Comparison of ENCODE assay signal across 13 cellular contexts in the genomic region with DNA sequence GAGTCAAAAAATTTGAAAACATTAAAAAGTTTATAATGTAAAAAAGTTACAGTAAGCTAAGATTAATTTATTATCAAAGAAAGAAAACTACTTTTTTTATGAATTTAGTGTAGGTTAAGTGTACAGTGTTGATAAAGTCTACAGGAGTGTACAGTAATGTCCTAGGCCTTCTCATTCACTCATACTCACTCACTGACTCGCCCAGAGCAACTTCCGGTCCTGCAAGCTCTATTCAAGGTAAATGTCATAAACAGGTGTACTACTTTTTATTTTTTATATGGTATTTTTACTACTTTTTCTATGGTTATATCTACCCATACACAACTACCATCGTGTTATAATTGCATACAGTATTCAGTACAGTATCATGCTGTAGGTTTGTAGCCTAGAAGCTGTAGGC. TPM values are rescaled to one million over a fixed set of nuclear protein-coding genes. Genes with fewer than 3 reads are reported as not detected.
DNase-seq lines count a peak whose midpoint lies in the region; ATAC-seq, FAIRE-seq and TF ChIP-seq lines count a peak whose summit lies in the region.
"Had no signal": no experiment of that assay in that cellular context is flagged by ENCODE, and none has a peak within 500 bp of the region (broad histone marks: within the 10 kb centered on the region; RNA-seq: fewer than 3 reads in every experiment).

No MANE protein-coding gene starts in this region.

- no peak overlapping the region for H3K4me3 Mint-ChIP-seq in MCF 10A (ENCODE audit: unreplicated experiment)
- no peak overlapping the region for H3K4me3 Mint-ChIP-seq in activated CD8-positive, alpha-beta memory T cell treated with anti-CD3 and anti-CD28 coated beads, Interleukin-2, amount 10 ng/mL, durations not matched to agents 7 days and 5 days
- H3K4me3 Mint-ChIP-seq: CD14-positive monocyte; CD4-positive, alpha-beta memory T cell; H9 had no signal

- H3K27ac ChIP-seq in mammary epithelial cell (ENCODE audit: insufficient read depth, low read depth, low read length): no peak overlapping the region
- H3K27ac ChIP-seq: BLaER1 had no signal

- ATAC-seq in mucosa of descending colon (peak; percentile 72), HG03520 (IDR thresholded peaks at IDR 0.05; ENCODE audit: unreplicated experiment) (no peak)
- ATAC-seq in activated CD8-positive, alpha-beta memory T cell treated with anti-CD3 and anti-CD28 coated beads, Interleukin-2, amount 10 ng/mL, durations not matched to agents 7 days and 5 days: no peak

- in situ Hi-C loops in mammary epithelial cell (cut with MboI; ENCODE audit: low sequenced_read_pairs in 2 of 2): no loop called here

- H3K4me3 ChIP-seq in mammary epithelial cell (replicated peaks in 1 of 3; ENCODE audit: insufficient read depth in 1 of 3, low read depth in 2 of 3, low read length in 3 of 3) (no peak overlapping the region), bronchial epithelial cell (ENCODE audit: low read depth, low read length) (no peak overlapping the region), mucosa of descending colon (no peak overlapping the region)
- H3K4me3 ChIP-seq: BLaER1 had no signal

- no peak overlapping the region for H3K27ac Mint-ChIP-seq in MCF 10A (ENCODE audit: low read depth, unreplicated experiment)
- no peak overlapping the region for H3K27ac Mint-ChIP-seq in activated CD8-positive, alpha-beta memory T cell treated with anti-CD3 and anti-CD28 coated beads, Interleukin-2, amount 10 ng/mL, durations not matched to agents 7 days and 5 days
- H3K27ac Mint-ChIP-seq: CD14-positive monocyte; CD4-positive, alpha-beta memory T cell; H9 had no signal

- no peak overlapping the region for H2AFZ ChIP-seq in mammary epithelial cell (ENCODE audit: low read depth, low read length)

- H3K36me3 ChIP-seq in mammary epithelial cell (ENCODE audit: insufficient read depth, low read length): no peaks in the 10 kb centered on the region
- H3K36me3 ChIP-seq in bronchial epithelial cell (ENCODE audit: control insufficient read depth, insufficient read depth, low read length): no peaks in the 10 kb centered on the region
- no peaks in the 10 kb centered on the region for H3K36me3 ChIP-seq in mucosa of descending colon (ENCODE audit: low read depth)
- H3K36me3 ChIP-seq: BLaER1 had no signal

- dilution Hi-C loops in mammary epithelial cell (cut with HindIII; ENCODE audit: low sequenced_read_pairs): no loop called here

- no TSS peak for BruUV-seq in mammary epithelial cell (replicated peaks; lab: Mats Ljungman, UMichigan)
- BruUV-seq in MCF 10A (replicated peaks; lab: Mats Ljungman, UMichigan): no TSS peak

- H4K20me1 ChIP-seq in mammary epithelial cell (ENCODE audit: insufficient read depth, low read length): no peaks in the 10 kb centered on the region
- H4K20me1 ChIP-seq: BLaER1 had no signal

- no peak for FAIRE-seq in bronchial epithelial cell (lab: Jason Lieb, UNC)

- H3K4me2 ChIP-seq in mammary epithelial cell (ENCODE audit: insufficient read depth, low read depth, low read length): no peak overlapping the region
- H3K4me2 ChIP-seq: BLaER1 had no signal

- POLR2A ChIA-PET in MCF 10A (lab: Yijun Ruan, JAX): interaction anchor here (1.1 to 1.4 kb wide), 3 partner anchors 13 to 104 kb away, joined by 3 read pairs; a partner anchor contains a TSS

- H3K27me3 ChIP-seq in mammary epithelial cell (ENCODE audit: insufficient read depth, low read length) (no peaks in the 10 kb centered on the region), bronchial epithelial cell (ENCODE audit: control insufficient read depth, insufficient read depth, low read length) (no peaks in the 10 kb centered on the region)
- H3K27me3 ChIP-seq: BLaER1 had no signal

- TF ChIP-seq CTCF in mammary epithelial cell (conservative IDR thresholded peaks at IDR 0.05 in 1 of 2, IDR thresholded peaks at IDR 0.05 in 1 of 2; ENCODE audit: extremely low read depth in 1 of 2, insufficient read depth in 1 of 2, low read depth in 1 of 2, low read length in 2 of 2) (no peak), MCF 10A (IDR thresholded peaks at IDR 0.05; ENCODE audit: unreplicated experiment) (no peak), bronchial epithelial cell (IDR thresholded peaks at IDR 0.05; ENCODE audit: insufficient read depth, low read length, severe bottlenecking) (no peak), mucosa of descending colon (IDR thresholded peaks at IDR 0.05) (no peak)

- 48% methylated on average over 3 of the region's 3 CpGs for WGBS in mammary epithelial cell (ENCODE audit: low coverage, missing lambda C conversion rate)

- peaks cover under 1% of the 10 kb centered on the region for H3K4me1 Mint-ChIP-seq in MCF 10A (ENCODE audit: insufficient read depth, unreplicated experiment)
- peaks cover under 1% of the 10 kb centered on the region for H3K4me1 Mint-ChIP-seq in activated CD8-positive, alpha-beta memory T cell treated with anti-CD3 and anti-CD28 coated beads, Interleukin-2, amount 10 ng/mL, durations not matched to agents 7 days and 5 days
- H3K4me1 Mint-ChIP-seq: CD14-positive monocyte had no signal

- H3K4me1 ChIP-seq in mammary epithelial cell (ENCODE audit: insufficient read depth, low read length) (no peaks in the 10 kb centered on the region), mucosa of descending colon (ENCODE audit: low read depth) (no peaks in the 10 kb centered on the region)
- H3K4me1 ChIP-seq: BLaER1 had no signal

- H3K9me3 ChIP-seq in mammary epithelial cell (replicated peaks; ENCODE audit: insufficient read depth, low read length): no peaks in the 10 kb centered on the region
- no peaks in the 10 kb centered on the region for H3K9me3 ChIP-seq in mucosa of descending colon
- H3K9me3 ChIP-seq: BLaER1 had no signal

- H3K9me3 Mint-ChIP-seq in MCF 10A (ENCODE audit: unreplicated experiment): peaks cover 2% of the 10 kb centered on the region
- no peaks in the 10 kb centered on the region for H3K9me3 Mint-ChIP-seq in activated CD8-positive, alpha-beta memory T cell treated with anti-CD3 and anti-CD28 coated beads, Interleukin-2, amount 10 ng/mL, durations not matched to agents 7 days and 5 days (ENCODE audit: low read depth)

- DNase-seq in mammary epithelial cell (peak; percentile 44), MCF 10A (ENCODE audit: unreplicated experiment) (no peak), bronchial epithelial cell (ENCODE audit: low read depth) (peak; percentile 44), mucosa of descending colon (peak in 1 of 3 donors; percentile 27), GM19238 (ENCODE audit: insufficient read length, low spot score) (no peak)
- DNase-seq in activated CD8-positive, alpha-beta memory T cell treated with anti-CD3 and anti-CD28 coated beads, Interleukin-2, amount 10 ng/mL, durations not matched to agents 7 days and 5 days: no peak
- DNase-seq: 8988T; CD4-positive, alpha-beta memory T cell; GOT3; H9 had no signal

- CTCF ChIA-PET in mammary epithelial cell (lab: Charles Lee; ENCODE audit: low non-redundant PET) (no interaction called here), MCF 10A (lab: Yijun Ruan, JAX) (interaction anchor here (0.6 to 9.5 kb wide), 7 partner anchors 8 to 248 kb away, joined by 3 to 119 read pairs (median 8); no protein-coding TSS in a partner anchor)
- CTCF ChIA-PET in activated CD8-positive, alpha-beta memory T cell treated with anti-CD3 and anti-CD28 coated beads, Interleukin-2, amount 10 ng/mL, durations not matched to agents 7 days and 5 days (lab: Charles Lee): interaction anchor here (1.0 to 2.3 kb wide), 5 partner anchors 11 to 245 kb away, joined by 3 to 12 read pairs (median 4); no protein-coding TSS in a partner anchor

- H3K27me3 Mint-ChIP-seq in MCF 10A (ENCODE audit: insufficient read depth, unreplicated experiment): no peaks in the 10 kb centered on the region
- H3K27me3 Mint-ChIP-seq in activated CD8-positive, alpha-beta memory T cell treated with anti-CD3 and anti-CD28 coated beads, Interleukin-2, amount 10 ng/mL, durations not matched to agents 7 days and 5 days: no peaks in the 10 kb centered on the region
- H3K27me3 Mint-ChIP-seq: CD4-positive, alpha-beta memory T cell had no signal

- intact Hi-C loops in mammary epithelial cell (cut with micrococcal nuclease) (no loop called here), MCF 10A (cut with micrococcal nuclease) (no loop called here), mucosa of descending colon (cut with DNase I, micrococcal nuclease) (no loop called here)

- H3K36me3 Mint-ChIP-seq in MCF 10A (ENCODE audit: insufficient read depth, unreplicated experiment): no peaks in the 10 kb centered on the region
- peaks cover 10% of the 10 kb centered on the region for H3K36me3 Mint-ChIP-seq in activated CD8-positive, alpha-beta memory T cell treated with anti-CD3 and anti-CD28 coated beads, Interleukin-2, amount 10 ng/mL, durations not matched to agents 7 days and 5 days

- H3K79me2 ChIP-seq in mammary epithelial cell (ENCODE audit: insufficient read depth, low read length): no peaks in the 10 kb centered on the region

- H3K9ac ChIP-seq in mammary epithelial cell (ENCODE audit: insufficient read depth, low read length): no peak overlapping the region
- H3K9ac ChIP-seq: BLaER1 had no signal

RNA-seq across cellular contexts. Expression of a gene that starts 49.6 kb away (rescaled TPM):
- total RNA-seq in mammary epithelial cell (under 1 TPM; 0.67 to 0.68 TPM), MCF 10A (2022) (1.6 and 2.4 TPM in 2 replicates), bronchial epithelial cell (0.51 and 0.79 TPM in 2 replicates), mucosa of descending colon (1 to 10 TPM; 1.1 to 2.6 (median 2.3) TPM)
- 0.57 TPM for polyA plus RNA-seq in mammary epithelial cell
- polyA minus RNA-seq in mammary epithelial cell: not detected
- total RNA-seq in activated CD8-positive, alpha-beta memory T cell treated with anti-CD3 and anti-CD28 coated beads, Interleukin-2, amount 10 ng/mL, durations not matched to agents 7 days and 5 days: 1 to 10 TPM; 2.0 to 3.6 TPM

Comparison
In these comparisons a context has a peak if more than half of its experiments do, and no peak if none do; other contexts are left out.
1. DNase-seq: peak in mammary epithelial cell (single experiment) and bronchial epithelial cell (single experiment); none in MCF 10A (single experiment), GM19238 (single experiment) and activated CD8-positive, alpha-beta memory T cell treated with anti-CD3 and anti-CD28 coated beads, Interleukin-2, amount 10 ng/mL, durations not matched to agents 7 days and 5 days (single experiment).